ENCODE assay signal across 1 cellular context in the genomic region with DNA sequence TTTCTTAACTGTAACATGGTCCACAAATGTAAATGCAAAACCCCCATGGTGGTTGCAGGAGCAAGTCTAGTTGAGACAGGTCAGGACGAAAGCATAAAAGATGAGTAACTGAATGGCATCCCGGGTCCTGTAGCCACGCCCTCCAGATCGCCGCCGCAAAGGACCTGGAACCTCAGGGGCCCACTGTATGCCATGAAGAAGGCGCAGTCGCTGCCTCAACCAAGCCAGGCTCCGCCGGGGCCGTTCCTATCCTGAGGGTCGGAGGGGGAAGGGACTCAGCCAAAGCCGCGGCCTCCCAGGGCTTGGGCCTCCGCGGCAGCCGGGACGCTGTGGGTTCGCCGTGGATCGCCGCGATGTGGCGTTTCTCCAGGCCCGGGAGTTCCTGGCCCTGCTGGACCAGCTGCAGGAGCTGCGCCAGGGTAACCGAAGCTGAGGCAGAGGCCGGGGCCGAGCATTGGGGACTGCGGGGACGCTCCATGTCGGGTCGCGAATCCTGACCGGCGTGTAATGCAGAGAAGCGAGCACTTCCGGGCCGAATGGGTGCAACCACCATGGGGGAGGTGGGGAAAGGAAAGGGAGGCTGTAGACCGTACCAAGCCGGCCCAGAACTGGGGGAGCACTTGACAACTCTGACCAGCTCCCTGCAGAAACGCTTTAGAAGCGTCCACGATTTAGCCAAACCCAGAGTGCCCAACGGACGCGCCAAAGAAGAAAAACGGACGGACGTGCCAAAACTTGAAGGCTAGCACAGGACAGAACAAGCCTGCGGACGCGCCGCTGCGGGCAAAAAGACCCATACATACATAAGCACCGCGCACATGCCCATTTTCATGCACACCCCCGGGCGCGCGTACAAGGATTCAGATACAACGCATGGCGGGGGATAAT.
A peak's percentile ranks its signal among the peaks of the same experiment; 100 is the strongest.
TF ChIP-seq lines count a peak whose summit lies in the region.

No MANE protein-coding gene starts in this region.

TF ChIP-seq in A549, 52 proteins besides CTCF, POLR2A, EP300 and RAD21 (continued from another document):
- TF ChIP-seq, protein P1, sequence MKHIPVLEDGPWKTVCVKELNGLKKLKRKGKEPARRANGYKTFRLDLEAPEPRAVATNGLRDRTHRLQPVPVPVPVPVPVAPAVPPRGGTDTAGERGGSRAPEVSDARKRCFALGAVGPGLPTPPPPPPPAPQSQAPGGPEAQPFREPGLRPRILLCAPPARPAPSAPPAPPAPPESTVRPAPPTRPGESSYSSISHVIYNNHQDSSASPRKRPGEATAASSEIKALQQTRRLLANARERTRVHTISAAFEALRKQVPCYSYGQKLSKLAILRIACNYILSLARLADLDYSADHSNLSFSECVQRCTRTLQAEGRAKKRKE (CRISPR knock-in tag; IDR thresholded peaks at IDR 0.05; ENCODE audit: low read depth): no peak
- no peak for TF ChIP-seq SMC3 (IDR thresholded peaks at IDR 0.05)
- no peak for TF ChIP-seq KDM5A (IDR thresholded peaks at IDR 0.05)
- TF ChIP-seq RFX5 (IDR thresholded peaks at IDR 0.05): no peak
- peak; percentile 43; the same call in 1 of the 2 replicates for TF ChIP-seq GATA3 (IDR thresholded peaks at IDR 0.05; ENCODE audit: borderline replicate concordance)
- TF ChIP-seq CHD4 (IDR thresholded peaks at IDR 0.05; ENCODE audit: borderline replicate concordance): no peak
- TF ChIP-seq, protein P2, sequence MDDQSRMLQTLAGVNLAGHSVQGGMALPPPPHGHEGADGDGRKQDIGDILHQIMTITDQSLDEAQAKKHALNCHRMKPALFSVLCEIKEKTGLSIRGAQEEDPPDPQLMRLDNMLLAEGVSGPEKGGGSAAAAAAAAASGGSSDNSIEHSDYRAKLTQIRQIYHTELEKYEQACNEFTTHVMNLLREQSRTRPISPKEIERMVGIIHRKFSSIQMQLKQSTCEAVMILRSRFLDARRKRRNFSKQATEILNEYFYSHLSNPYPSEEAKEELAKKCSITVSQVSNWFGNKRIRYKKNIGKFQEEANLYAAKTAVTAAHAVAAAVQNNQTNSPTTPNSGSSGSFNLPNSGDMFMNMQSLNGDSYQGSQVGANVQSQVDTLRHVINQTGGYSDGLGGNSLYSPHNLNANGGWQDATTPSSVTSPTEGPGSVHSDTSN (IDR thresholded peaks at IDR 0.05): no peak; the same call in 1 of the 2 replicates
- no peak for TF ChIP-seq ZSCAN20 (CRISPR knock-in tag; IDR thresholded peaks at IDR 0.05)
- no peak for TF ChIP-seq ZNF302 (CRISPR knock-in tag; IDR thresholded peaks at IDR 0.05)
- TF ChIP-seq CHD2 (IDR thresholded peaks at IDR 0.05; ENCODE audit: low read length, partially characterized antibody): peak; percentile 32
- no peak for TF ChIP-seq CEBPB (IDR thresholded peaks at IDR 0.05)
- TF ChIP-seq, protein P3, sequence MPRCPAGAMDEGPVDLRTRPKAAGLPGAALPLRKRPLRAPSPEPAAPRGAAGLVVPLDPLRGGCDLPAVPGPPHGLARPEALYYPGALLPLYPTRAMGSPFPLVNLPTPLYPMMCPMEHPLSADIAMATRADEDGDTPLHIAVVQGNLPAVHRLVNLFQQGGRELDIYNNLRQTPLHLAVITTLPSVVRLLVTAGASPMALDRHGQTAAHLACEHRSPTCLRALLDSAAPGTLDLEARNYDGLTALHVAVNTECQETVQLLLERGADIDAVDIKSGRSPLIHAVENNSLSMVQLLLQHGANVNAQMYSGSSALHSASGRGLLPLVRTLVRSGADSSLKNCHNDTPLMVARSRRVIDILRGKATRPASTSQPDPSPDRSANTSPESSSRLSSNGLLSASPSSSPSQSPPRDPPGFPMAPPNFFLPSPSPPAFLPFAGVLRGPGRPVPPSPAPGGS (IDR thresholded peaks at IDR 0.05): peak; percentile 82
- 0 out of 2 replicates have a peak, but pooled peaks have one; percentile 38 for TF ChIP-seq RARB (CRISPR knock-in tag; IDR thresholded peaks at IDR 0.05)
- TF ChIP-seq E2F6 (IDR thresholded peaks at IDR 0.05; ENCODE audit: borderline replicate concordance, low read depth): 0 out of 2 replicates have a peak, but pooled peaks have one; percentile 43
- TF ChIP-seq JUNB (IDR thresholded peaks at IDR 0.05): no peak
- no peak for TF ChIP-seq POLR2AphosphoS2 (conservative IDR thresholded peaks at IDR 0.05; ENCODE audit: low read length)
- TF ChIP-seq HOXB5 (CRISPR knock-in tag; IDR thresholded peaks at IDR 0.05): no peak
- TF ChIP-seq HES2 (IDR thresholded peaks at IDR 0.05): no peak
- TF ChIP-seq MAX (IDR thresholded peaks at IDR 0.05): peak; percentile 69; the same call in 1 of the 2 replicates
- no peak for TF ChIP-seq HDAC2 (IDR thresholded peaks at IDR 0.05)
- no peak for TF ChIP-seq CBX8 (IDR thresholded peaks at IDR 0.05)
- peak; percentile 77 to 92 for TF ChIP-seq JUN (IDR thresholded peaks at IDR 0.05)
- peak; percentile 93 for TF ChIP-seq PHF8 (IDR thresholded peaks at IDR 0.05; ENCODE audit: borderline replicate concordance, low read depth)
- TF ChIP-seq RNF2 (IDR thresholded peaks at IDR 0.05; ENCODE audit: borderline replicate concordance, low read depth): no peak
- TF ChIP-seq NR3C1 (IDR thresholded peaks at IDR 0.05): no peak
- TF ChIP-seq FOSB (CRISPR knock-in tag; IDR thresholded peaks at IDR 0.05): peak; percentile 44; the same call in 1 of the 2 replicates
- peak; percentile 76; the same call in 1 of the 2 replicates for TF ChIP-seq TFCP2L1 (CRISPR knock-in tag; IDR thresholded peaks at IDR 0.05)
- TF ChIP-seq KDM1A (IDR thresholded peaks at IDR 0.05; ENCODE audit: low read depth): no peak
